10 cellular contexts compared by ENCODE assay signal in genomic region chr10:92284112-92284704, GRCh38.
DNase-seq lines count a peak whose midpoint lies in the region; ATAC-seq lines count a peak whose summit lies in the region.
"Had no signal": no experiment of that assay in that cellular context is flagged by ENCODE, and none has a peak within 500 bp of the region (broad histone marks: within the 10 kb centered on the region; RNA-seq: fewer than 3 reads in every experiment).

No MANE protein-coding gene starts in this region.

- ATAC-seq in GM19023 (IDR thresholded peaks at IDR 0.05; ENCODE audit: unreplicated experiment) (no peak), HG02870 (IDR thresholded peaks at IDR 0.05; ENCODE audit: unreplicated experiment) (no peak)

- peak overlapping the region; percentile 33 for H3K4me3 Mint-ChIP-seq in T-helper 1 cell treated with Interleukin-12 subunit alpha and Interleukin-12 subunit beta and Interleukin-4 antibody, amounts not matched to agents 30 μg/mL and 1 μg/mL, for 36 hours

- H3K4me1 Mint-ChIP-seq in T-helper 1 cell treated with Interleukin-12 subunit alpha and Interleukin-12 subunit beta and Interleukin-4 antibody, amounts not matched to agents 30 μg/mL and 1 μg/mL, for 36 hours (ENCODE audit: low read depth) = peaks cover 19% of the 10 kb centered on the region

- no peaks in the 10 kb centered on the region for H3K27me3 Mint-ChIP-seq in T-helper 1 cell treated with Interleukin-12 subunit alpha and Interleukin-12 subunit beta and Interleukin-4 antibody, amounts not matched to agents 30 μg/mL and 1 μg/mL, for 36 hours (ENCODE audit: low read depth)

- peak overlapping the region; percentile 46 for H3K27ac ChIP-seq in layer of hippocampus (ENCODE audit: low read depth, low read length)

- H3K36me3 Mint-ChIP-seq in T-helper 1 cell treated with Interleukin-12 subunit alpha and Interleukin-12 subunit beta and Interleukin-4 antibody, amounts not matched to agents 30 μg/mL and 1 μg/mL, for 36 hours (ENCODE audit: low read depth) = peaks cover 4% of the 10 kb centered on the region

- no peaks in the 10 kb centered on the region for H3K27me3 ChIP-seq in layer of hippocampus (ENCODE audit: control insufficient read depth, insufficient read depth, low read length)

- peak overlapping the region; percentile 82 for H3K27ac Mint-ChIP-seq in T-helper 1 cell treated with Interleukin-12 subunit alpha and Interleukin-12 subunit beta and Interleukin-4 antibody, amounts not matched to agents 30 μg/mL and 1 μg/mL, for 36 hours

- H3K9me3 Mint-ChIP-seq in T-helper 1 cell treated with Interleukin-12 subunit alpha and Interleukin-12 subunit beta and Interleukin-4 antibody, amounts not matched to agents 30 μg/mL and 1 μg/mL, for 36 hours = no peaks in the 10 kb centered on the region

- DNase-seq in T-helper 1 cell (no peak), amniotic epithelial cell (ENCODE audit: low read depth) (peak; percentile 89), superior temporal gyrus (ENCODE audit: extremely low spot score) (peak; percentile 29), DMS153 (lab: John Stamatoyannopoulos, UW) (no peak)
- DNase-seq: GOT3, NCI-H526 had no signal

Comparison
In these comparisons a context has a peak if more than half of its experiments do, and no peak if none do; other contexts are left out.
1. DNase-seq: peak in amniotic epithelial cell (single experiment) and superior temporal gyrus (single experiment); none in T-helper 1 cell (0 of 5) and DMS153 (single experiment).